In genomic region chr13:46492946-46493345, GRCh38 we compare ENCODE assay signal across 9 cellular contexts.
DNase-seq lines count a peak whose midpoint lies in the region; ATAC-seq and TF ChIP-seq lines count a peak whose summit lies in the region.
"Had no signal": no experiment of that assay in that cellular context is flagged by ENCODE, and none has a peak within 500 bp of the region (broad histone marks: within the 10 kb centered on the region; RNA-seq: fewer than 3 reads in every experiment).

No MANE protein-coding gene starts in this region.

- H3K36me3 ChIP-seq in effector memory CD4-positive, alpha-beta T cell (ENCODE audit: control insufficient read depth, insufficient read depth, low read length), result no peaks in the 10 kb centered on the region

- DNase-seq in AG04450 (ENCODE audit: low read depth, low spot score) (no peak), NCI-H526 (lab: John Stamatoyannopoulos, UW) (peak; percentile 72 to 83), dermis microvascular lymphatic vessel endothelial cell (ENCODE audit: low read depth in 2 of 2) (peak; percentile 23 to 58), mesothelial cell of epicardium (ENCODE audit: low spot score in 2 of 2, unreplicated experiment in 2 of 2) (no peak), posterior cingulate gyrus (no peak)
- no peak for DNase-seq in effector memory CD4-positive, alpha-beta T cell

- no peak overlapping the region for H3K27ac ChIP-seq in AG04450 (ENCODE audit: low read depth, low read length)
- H3K27ac ChIP-seq in effector memory CD4-positive, alpha-beta T cell (ENCODE audit: insufficient read depth, low read length, poor library complexity, severe bottlenecking), result no peak overlapping the region
- H3K27ac ChIP-seq: epithelial cell of prostate had no signal

- no peak overlapping the region for H3K27ac Mint-ChIP-seq in mesothelial cell of epicardium
- H3K27ac Mint-ChIP-seq in stimulated activated memory B cell treated with anti-CD40 and anti-IgM and Interleukin-4, amounts not matched to agents 10 μg/mL and 1 μg/mL and 100 μg/mL, for 72 hours, result no peak overlapping the region

- H3K4me3 ChIP-seq in AG04450 (ENCODE audit: low read depth, low read length), result no peak overlapping the region
- H3K4me3 ChIP-seq in effector memory CD4-positive, alpha-beta T cell (ENCODE audit: insufficient read depth, low read depth, low read length, poor library complexity, severe bottlenecking), result no peak overlapping the region

- CTCF ChIA-PET in AG04450 (lab: Charles Lee), result interaction anchor here (2.1 kb wide), 1 partner anchor 230 kb away, joined by 19 read pairs; no protein-coding TSS in a partner anchor

- no peaks in the 10 kb centered on the region for H3K4me1 ChIP-seq in effector memory CD4-positive, alpha-beta T cell (ENCODE audit: control insufficient read depth, insufficient read depth, low read length, poor library complexity, severe bottlenecking)

- no peak overlapping the region for H3K4me3 Mint-ChIP-seq in mesothelial cell of epicardium
- no peak overlapping the region for H3K4me3 Mint-ChIP-seq in stimulated activated memory B cell treated with anti-CD40 and anti-IgM and Interleukin-4, amounts not matched to agents 10 μg/mL and 1 μg/mL and 100 μg/mL, for 72 hours

- H3K9me3 Mint-ChIP-seq in mesothelial cell of epicardium, result no peaks in the 10 kb centered on the region
- no peaks in the 10 kb centered on the region for H3K9me3 Mint-ChIP-seq in stimulated activated memory B cell treated with anti-CD40 and anti-IgM and Interleukin-4, amounts not matched to agents 10 μg/mL and 1 μg/mL and 100 μg/mL, for 72 hours

- intact Hi-C loops in posterior cingulate gyrus (cut with DNase I), result loop anchor here (1.0 kb wide), 1 partner anchor 228 kb away; no protein-coding TSS in a partner anchor

- no peak for ATAC-seq in stimulated activated memory B cell treated with anti-CD40 and anti-IgM and Interleukin-4, amounts not matched to agents 10 μg/mL and 1 μg/mL and 100 μg/mL, for 72 hours

- no peaks in the 10 kb centered on the region for H3K27me3 Mint-ChIP-seq in mesothelial cell of epicardium (ENCODE audit: low read depth)
- H3K27me3 Mint-ChIP-seq in stimulated activated memory B cell treated with anti-CD40 and anti-IgM and Interleukin-4, amounts not matched to agents 10 μg/mL and 1 μg/mL and 100 μg/mL, for 72 hours, result no peaks in the 10 kb centered on the region

- POLR2A ChIA-PET in AG04450 (lab: Yijun Ruan, JAX), result no interaction called here

- peaks cover 9% of the 10 kb centered on the region for H3K27me3 ChIP-seq in AG04450 (ENCODE audit: control insufficient read depth, insufficient read depth, low read length)
- no peaks in the 10 kb centered on the region for H3K27me3 ChIP-seq in effector memory CD4-positive, alpha-beta T cell (replicated peaks; ENCODE audit: control insufficient read depth, insufficient read depth, low read length, poor library complexity, severe bottlenecking)

- H3K4me1 Mint-ChIP-seq in mesothelial cell of epicardium, result peaks cover 14% of the 10 kb centered on the region
- no peaks in the 10 kb centered on the region for H3K4me1 Mint-ChIP-seq in stimulated activated memory B cell treated with anti-CD40 and anti-IgM and Interleukin-4, amounts not matched to agents 10 μg/mL and 1 μg/mL and 100 μg/mL, for 72 hours

- TF ChIP-seq CTCF in AG04450 (IDR thresholded peaks at IDR 0.05; ENCODE audit: low read depth, low read length) (peak; percentile 69), GM12872 (IDR thresholded peaks at IDR 0.05; ENCODE audit: insufficient read depth, low read depth, low read length) (peak; percentile 56), mesothelial cell of epicardium (IDR thresholded peaks at IDR 0.05; ENCODE audit: unreplicated experiment) (peak; percentile 74)

- H3K9me3 ChIP-seq in AG04450 (ENCODE audit: control insufficient read depth, insufficient read depth, low read length), result no peaks in the 10 kb centered on the region
- H3K9me3 ChIP-seq in effector memory CD4-positive, alpha-beta T cell (ENCODE audit: control insufficient read depth, low read length), result no peaks in the 10 kb centered on the region

- no peaks in the 10 kb centered on the region for H3K36me3 Mint-ChIP-seq in mesothelial cell of epicardium
- H3K36me3 Mint-ChIP-seq in stimulated activated memory B cell treated with anti-CD40 and anti-IgM and Interleukin-4, amounts not matched to agents 10 μg/mL and 1 μg/mL and 100 μg/mL, for 72 hours, result no peaks in the 10 kb centered on the region

Comparison
In these comparisons a context has a peak if more than half of its experiments do, and no peak if none do; other contexts are left out.
1. DNase-seq: peak in NCI-H526 (2 of 2) and dermis microvascular lymphatic vessel endothelial cell (2 of 2); none in AG04450 (single experiment), mesothelial cell of epicardium (0 of 2), posterior cingulate gyrus (0 of 10) and effector memory CD4-positive, alpha-beta T cell (0 of 3).
2. Peak in every context shown above with its lines, with median percentiles within 50 percentile points of each other: CTCF ChIP-seq.